17 cellular contexts compared by ENCODE assay signal in genomic region chr17:31448467-31449077, GRCh38. TPM values are rescaled to one million over a fixed set of nuclear protein-coding genes. Genes with fewer than 3 reads are reported as not detected.
A peak's percentile ranks its signal among the peaks of the same experiment; 100 is the strongest.
DNase-seq lines count a peak whose midpoint lies in the region; ATAC-seq and TF ChIP-seq lines count a peak whose summit lies in the region.
"Had no signal": no experiment of that assay in that cellular context is flagged by ENCODE, and none has a peak within 500 bp of the region (broad histone marks: within the 10 kb centered on the region; RNA-seq: fewer than 3 reads in every experiment).

No MANE protein-coding gene starts in this region.

- H3K9me3 Mint-ChIP-seq in activated T-helper 17 cell treated with anti-CD3 and anti-CD28 coated beads, Interleukin-2, amount 50 U/mL, for 72 hours, result no peaks in the 10 kb centered on the region
- no peaks in the 10 kb centered on the region for H3K9me3 Mint-ChIP-seq in stimulated activated effector memory CD8-positive, alpha-beta T cell treated with anti-CD3 and anti-CD28 coated beads, Interleukin-12 subunit alpha, Interleukin-12 subunit beta, amount 100 ng/mL, for 72 hours
- H3K9me3 Mint-ChIP-seq in osteocyte (ENCODE audit: unreplicated experiment), result no peaks in the 10 kb centered on the region
- no peaks in the 10 kb centered on the region for H3K9me3 Mint-ChIP-seq in activated naive CD8-positive, alpha-beta T cell treated with anti-CD3 and anti-CD28 coated beads, Interleukin-2, amount 50 U/mL, for 24 hours
- H3K9me3 Mint-ChIP-seq: CD4-positive, alpha-beta T cell had no signal

- H3K4me1 ChIP-seq in ovary (ENCODE audit: insufficient read depth), result no peaks in the 10 kb centered on the region

- H3K27me3 Mint-ChIP-seq in activated T-helper 17 cell treated with anti-CD3 and anti-CD28 coated beads, Interleukin-2, amount 50 U/mL, for 72 hours, result peaks cover 4% of the 10 kb centered on the region
- peaks cover 7% of the 10 kb centered on the region for H3K27me3 Mint-ChIP-seq in osteocyte (ENCODE audit: unreplicated experiment)
- peaks cover 2% of the 10 kb centered on the region for H3K27me3 Mint-ChIP-seq in activated naive CD8-positive, alpha-beta T cell treated with anti-CD3 and anti-CD28 coated beads, Interleukin-2, amount 50 U/mL, for 24 hours
- H3K27me3 Mint-ChIP-seq: CD4-positive, alpha-beta T cell had no signal

- TF ChIP-seq POLR2A in ovary (IDR thresholded peaks at IDR 0.05), result no peak

- no peaks in the 10 kb centered on the region for H3K9me3 ChIP-seq in ovary

- H3K4me3 ChIP-seq in ovary, result no peak overlapping the region

- no peak for TF ChIP-seq EP300 in ovary (IDR thresholded peaks at IDR 0.05)

- H3K27ac Mint-ChIP-seq in activated T-helper 17 cell treated with anti-CD3 and anti-CD28 coated beads, Interleukin-2, amount 50 U/mL, for 72 hours, result peak overlapping the region; percentile 24
- peak overlapping the region; percentile 18 for H3K27ac Mint-ChIP-seq in stimulated activated effector memory CD8-positive, alpha-beta T cell treated with anti-CD3 and anti-CD28 coated beads, Interleukin-12 subunit alpha, Interleukin-12 subunit beta, amount 100 ng/mL, for 72 hours
- no peak overlapping the region for H3K27ac Mint-ChIP-seq in osteocyte (ENCODE audit: unreplicated experiment)
- H3K27ac Mint-ChIP-seq in activated naive CD8-positive, alpha-beta T cell treated with anti-CD3 and anti-CD28 coated beads, Interleukin-2, amount 50 U/mL, for 24 hours, result no peak overlapping the region
- H3K27ac Mint-ChIP-seq: CD4-positive, alpha-beta T cell had no signal

- H3K4me1 Mint-ChIP-seq in activated T-helper 17 cell treated with anti-CD3 and anti-CD28 coated beads, Interleukin-2, amount 50 U/mL, for 72 hours, result no peaks in the 10 kb centered on the region
- no peaks in the 10 kb centered on the region for H3K4me1 Mint-ChIP-seq in stimulated activated effector memory CD8-positive, alpha-beta T cell treated with anti-CD3 and anti-CD28 coated beads, Interleukin-12 subunit alpha, Interleukin-12 subunit beta, amount 100 ng/mL, for 72 hours
- H3K4me1 Mint-ChIP-seq in osteocyte (ENCODE audit: unreplicated experiment), result peaks cover 3% of the 10 kb centered on the region
- peaks cover 9% of the 10 kb centered on the region for H3K4me1 Mint-ChIP-seq in activated naive CD8-positive, alpha-beta T cell treated with anti-CD3 and anti-CD28 coated beads, Interleukin-2, amount 50 U/mL, for 24 hours

- no peak overlapping the region for H3K27ac ChIP-seq in ovary

- H3K27me3 ChIP-seq in ovary, result no peaks in the 10 kb centered on the region

- no peak for TF ChIP-seq CTCF in osteocyte (IDR thresholded peaks at IDR 0.05)
- no peak for TF ChIP-seq CTCF in ovary (IDR thresholded peaks at IDR 0.05)

- no peaks in the 10 kb centered on the region for H3K36me3 Mint-ChIP-seq in activated T-helper 17 cell treated with anti-CD3 and anti-CD28 coated beads, Interleukin-2, amount 50 U/mL, for 72 hours (ENCODE audit: low read depth)
- H3K36me3 Mint-ChIP-seq in stimulated activated effector memory CD8-positive, alpha-beta T cell treated with anti-CD3 and anti-CD28 coated beads, Interleukin-12 subunit alpha, Interleukin-12 subunit beta, amount 100 ng/mL, for 72 hours, result no peaks in the 10 kb centered on the region
- H3K36me3 Mint-ChIP-seq in osteocyte (ENCODE audit: unreplicated experiment), result no peaks in the 10 kb centered on the region
- H3K36me3 Mint-ChIP-seq in activated naive CD8-positive, alpha-beta T cell treated with anti-CD3 and anti-CD28 coated beads, Interleukin-2, amount 50 U/mL, for 24 hours (ENCODE audit: low read depth), result no peaks in the 10 kb centered on the region

- no peaks in the 10 kb centered on the region for H3K36me3 ChIP-seq in ovary

- peak; percentile 10 for DNase-seq in GM04504 (ENCODE audit: low read depth)
- peak; percentile 20 for DNase-seq in fibroblast of the conjunctiva (ENCODE audit: low read depth)
- no peak for DNase-seq in stimulated activated effector memory CD8-positive, alpha-beta T cell treated with anti-CD3 and anti-CD28 coated beads, Interleukin-12 subunit alpha, Interleukin-12 subunit beta, amount 100 ng/mL, for 72 hours (ENCODE audit: low spot score in 2 of 2)
- DNase-seq in osteocyte (ENCODE audit: extremely low spot score, unreplicated experiment), result no peak
- DNase-seq in activated naive CD8-positive, alpha-beta T cell treated with anti-CD3 and anti-CD28 coated beads, Interleukin-2, amount 50 U/mL, for 24 hours, result no peak
- DNase-seq in ovary, result no peak
- DNase-seq: activated CD8-positive, alpha-beta memory T cell treated with anti-CD3 and anti-CD28 coated beads, Interleukin-2, amount 50 U/mL, for 48 hours; activated naive CD4-positive, alpha-beta T cell; CD4-positive, alpha-beta T cell; effector CD4-positive, alpha-beta T cell; KBM-7; NCI-H1105 treated with DMSO at 0.1 percent for 48 hours; NCI-H345; Right ventricle myocardium superior; stimulated activated CD4-positive, alpha-beta T cell treated with anti-CD3 and anti-CD28 coated beads, Interleukin-4, amount 100 ng/mL, for 1 hour; stimulated activated CD8-positive, alpha-beta memory T cell treated with anti-CD3 and anti-CD28 coated beads, Interleukin-4, amount 100 ng/mL, for 48 hours had no signal

- 64% methylated on average over 5 of the region's 5 CpGs for WGBS in ovary, 3 donors

- intact Hi-C loops in ovary (cut with DNase I), result no loop called here

- H3K4me3 Mint-ChIP-seq in activated T-helper 17 cell treated with anti-CD3 and anti-CD28 coated beads, Interleukin-2, amount 50 U/mL, for 72 hours, result no peak overlapping the region
- no peak overlapping the region for H3K4me3 Mint-ChIP-seq in stimulated activated effector memory CD8-positive, alpha-beta T cell treated with anti-CD3 and anti-CD28 coated beads, Interleukin-12 subunit alpha, Interleukin-12 subunit beta, amount 100 ng/mL, for 72 hours
- no peak overlapping the region for H3K4me3 Mint-ChIP-seq in osteocyte (ENCODE audit: unreplicated experiment)
- H3K4me3 Mint-ChIP-seq in activated naive CD8-positive, alpha-beta T cell treated with anti-CD3 and anti-CD28 coated beads, Interleukin-2, amount 50 U/mL, for 24 hours, result no peak overlapping the region
- H3K4me3 Mint-ChIP-seq: CD4-positive, alpha-beta T cell had no signal

- ATAC-seq in activated T-helper 17 cell treated with anti-CD3 and anti-CD28 coated beads, Interleukin-2, amount 50 U/mL, for 72 hours (replicated peaks), result peak; percentile 31
- ATAC-seq in stimulated activated effector memory CD8-positive, alpha-beta T cell treated with anti-CD3 and anti-CD28 coated beads, Interleukin-12 subunit alpha, Interleukin-12 subunit beta, amount 100 ng/mL, for 72 hours, result peak; percentile 8
- no peak for ATAC-seq in activated naive CD8-positive, alpha-beta T cell treated with anti-CD3 and anti-CD28 coated beads, Interleukin-2, amount 50 U/mL, for 24 hours

RNA-seq across cellular contexts. Expression of gene RAB11FIP4, which starts 57.1 kb away (rescaled TPM):
- total RNA-seq in activated T-helper 17 cell treated with anti-CD3 and anti-CD28 coated beads, Interleukin-2, amount 50 U/mL, for 72 hours, result 10 to 100 TPM; 19.7 to 21.7 TPM
- total RNA-seq in osteocyte, result 0.99 and 1.0 TPM in 2 replicates
- total RNA-seq in ovary, result 10 to 100 TPM in 2 of 7 donors, 1 to 10 TPM in 5; 3.1 to 16.5 (median 6.4) TPM
- 1 to 10 TPM; 1.8 to 4.5 TPM for polyA plus RNA-seq in ovary

Comparison
In these comparisons a context has a peak if more than half of its experiments do, and no peak if none do; other contexts are left out.
1. DNase-seq: peak in GM04504 (single experiment) and fibroblast of the conjunctiva (single experiment); none in stimulated activated effector memory CD8-positive, alpha-beta T cell treated with anti-CD3 and anti-CD28 coated beads, Interleukin-12 subunit alpha, Interleukin-12 subunit beta, amount 100 ng/mL, for 72 hours (0 of 2), osteocyte (single experiment), activated naive CD8-positive, alpha-beta T cell treated with anti-CD3 and anti-CD28 coated beads, Interleukin-2, amount 50 U/mL, for 24 hours (single experiment) and ovary (0 of 5).
2. H3K27ac Mint-ChIP-seq: peak in activated T-helper 17 cell treated with anti-CD3 and anti-CD28 coated beads, Interleukin-2, amount 50 U/mL, for 72 hours (single experiment) and stimulated activated effector memory CD8-positive, alpha-beta T cell treated with anti-CD3 and anti-CD28 coated beads, Interleukin-12 subunit alpha, Interleukin-12 subunit beta, amount 100 ng/mL, for 72 hours (single experiment); none in osteocyte (single experiment) and activated naive CD8-positive, alpha-beta T cell treated with anti-CD3 and anti-CD28 coated beads, Interleukin-2, amount 50 U/mL, for 24 hours (single experiment).